Comparison of ENCODE assay signal across 19 cellular contexts in the genomic region with DNA sequence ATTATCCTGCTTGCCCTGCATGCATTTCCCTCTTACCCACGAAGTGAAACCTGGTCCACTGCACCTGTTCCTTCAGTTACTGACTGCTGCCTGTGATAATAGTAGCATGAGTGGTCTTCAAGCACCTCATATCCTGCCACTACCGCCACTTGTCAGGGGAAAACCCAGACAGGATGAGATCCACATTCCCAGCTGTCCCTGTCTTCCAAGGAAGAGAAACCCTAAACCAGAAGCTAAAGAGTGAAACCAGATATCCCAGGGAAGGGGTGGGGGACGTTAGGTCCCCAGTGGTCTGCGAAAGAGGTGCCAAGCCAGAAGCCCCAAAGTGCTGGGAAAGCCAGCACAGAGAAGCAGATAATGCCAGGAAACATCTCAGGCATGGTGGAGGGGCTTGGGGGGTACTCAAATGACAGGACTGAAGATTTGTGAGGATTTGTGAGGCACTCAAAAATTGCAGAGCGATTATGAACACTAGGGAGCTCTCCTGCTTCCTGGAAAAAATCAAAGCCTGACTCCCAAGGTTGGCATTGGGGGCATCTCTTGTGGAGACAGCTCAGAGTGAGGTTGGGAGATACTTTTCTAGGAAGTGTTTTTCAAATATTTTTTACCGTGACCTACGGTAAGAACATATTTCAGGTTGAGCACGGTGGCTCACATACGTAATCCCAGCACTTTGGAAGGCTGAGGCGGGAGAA.
DNase-seq lines count a peak whose midpoint lies in the region; ATAC-seq and TF ChIP-seq lines count a peak whose summit lies in the region.
"Had no signal": no experiment of that assay in that cellular context is flagged by ENCODE, and none has a peak within 500 bp of the region (broad histone marks: within the 10 kb centered on the region; RNA-seq: fewer than 3 reads in every experiment).

No MANE protein-coding gene starts in this region.

- H3K79me2 ChIP-seq in SK-N-SH (ENCODE audit: insufficient read depth) = no peaks in the 10 kb centered on the region; the same call in 1 of the 2 replicates

- H3K27ac ChIP-seq in SK-N-SH (ENCODE audit: low read depth in 2 of 2, low read length in 1 of 2) = no peak overlapping the region
- H3K27ac ChIP-seq: ascending aorta, pancreas had no signal

- no peak overlapping the region for H3K4me2 ChIP-seq in SK-N-SH

- H3K27ac Mint-ChIP-seq in glutamatergic neuron (ENCODE audit: unreplicated experiment) = no peak overlapping the region
- H3K27ac Mint-ChIP-seq: stimulated activated naive B cell treated with anti-CD40 and anti-IgM and Interleukin-4, amounts not matched to agents 10 μg/mL and 1 μg/mL and 100 μg/mL, for 72 hours had no signal

- no peaks in the 10 kb centered on the region for H3K9me3 ChIP-seq in SK-N-SH
- H3K9me3 ChIP-seq: ascending aorta, pancreas had no signal

- H3K27me3 Mint-ChIP-seq in glutamatergic neuron (ENCODE audit: unreplicated experiment) = no peaks in the 10 kb centered on the region

- H3K4me1 Mint-ChIP-seq in glutamatergic neuron (ENCODE audit: low read depth, unreplicated experiment) = peaks cover 26% of the 10 kb centered on the region

- no peak overlapping the region for H3K4me3 ChIP-seq in SK-N-SH (ENCODE audit: low read depth in 2 of 2, low read length in 1 of 2)
- H3K4me3 ChIP-seq: ascending aorta, pancreas had no signal

- no peaks in the 10 kb centered on the region for H3K36me3 ChIP-seq in SK-N-SH (replicated peaks in 1 of 2; ENCODE audit: control insufficient read depth in 1 of 2, insufficient read depth in 2 of 2, low read length in 1 of 2)
- H3K36me3 ChIP-seq: ascending aorta, pancreas had no signal

- no peak overlapping the region for H3K9ac ChIP-seq in SK-N-SH

- H3K9me3 Mint-ChIP-seq in glutamatergic neuron (ENCODE audit: unreplicated experiment) = no peaks in the 10 kb centered on the region
- H3K9me3 Mint-ChIP-seq: stimulated activated naive B cell treated with anti-CD40 and anti-IgM and Interleukin-4, amounts not matched to agents 10 μg/mL and 1 μg/mL and 100 μg/mL, for 72 hours had no signal

- TF ChIP-seq CTCF in glutamatergic neuron (IDR thresholded peaks at IDR 0.05; ENCODE audit: partially characterized antibody, unreplicated experiment) (no peak), SK-N-SH (IDR thresholded peaks at IDR 0.05) (no peak)

- no peaks in the 10 kb centered on the region for H3K9me2 ChIP-seq in SK-N-SH

- CTCF ChIA-PET in SK-N-SH (lab: Yijun Ruan, JAX) = interaction anchor here (0.7 kb wide), 1 partner anchor 11 kb away, joined by 3 read pairs; no protein-coding TSS in a partner anchor

- no peaks in the 10 kb centered on the region for H4K20me1 ChIP-seq in SK-N-SH (ENCODE audit: insufficient read depth)

- no peak for TF ChIP-seq RAD21 in SK-N-SH (IDR thresholded peaks at IDR 0.05; ENCODE audit: low read length)

- H3F3A ChIP-seq in SK-N-SH (replicated peaks; ENCODE audit: insufficient read depth) = no peaks in the 10 kb centered on the region

- peaks cover 5% of the 10 kb centered on the region for H3K36me3 Mint-ChIP-seq in glutamatergic neuron (ENCODE audit: unreplicated experiment)
- H3K36me3 Mint-ChIP-seq: stimulated activated naive B cell treated with anti-CD40 and anti-IgM and Interleukin-4, amounts not matched to agents 10 μg/mL and 1 μg/mL and 100 μg/mL, for 72 hours had no signal

- ATAC-seq in GM21529 (IDR thresholded peaks at IDR 0.05; ENCODE audit: unreplicated experiment) = no peak
- ATAC-seq: HepG2; left cardiac atrium; pancreas; Right ventricle myocardium inferior; stimulated activated naive B cell treated with anti-CD40 and anti-IgM and Interleukin-4, amounts not matched to agents 10 μg/mL and 1 μg/mL and 100 μg/mL, for 72 hours had no signal

- no peak for TF ChIP-seq EP300 in SK-N-SH (IDR thresholded peaks at IDR 0.05; ENCODE audit: borderline replicate concordance in 1 of 2, low read depth in 1 of 2, low read length in 1 of 2)

- WGBS in SK-N-SH (ENCODE audit: low lambda C conversion rate) = 70% methylated on average over 10 of the region's 10 CpGs

- peak overlapping the region; percentile 48 for H3K4me3 Mint-ChIP-seq in glutamatergic neuron (ENCODE audit: unreplicated experiment)
- H3K4me3 Mint-ChIP-seq: stimulated activated naive B cell treated with anti-CD40 and anti-IgM and Interleukin-4, amounts not matched to agents 10 μg/mL and 1 μg/mL and 100 μg/mL, for 72 hours had no signal

- H2AFZ ChIP-seq in SK-N-SH (ENCODE audit: low read depth) = no peak overlapping the region

- DNase-seq in NCI-H146 (lab: John Stamatoyannopoulos, UW) = peak; percentile 3
- no peak for DNase-seq in NCI-H146 treated with DMSO at 0.1 percent for 48 hours (lab: John Stamatoyannopoulos, UW; ENCODE audit: unreplicated experiment)
- peak; percentile 47 for DNase-seq in NCI-H2196 treated with DMSO at 0.1 percent for 48 hours (lab: John Stamatoyannopoulos, UW; ENCODE audit: unreplicated experiment)
- DNase-seq in glutamatergic neuron = no peak
- DNase-seq in activated CD8-positive, alpha-beta memory T cell treated with anti-CD3 and anti-CD28 coated beads for 24 hours = no peak
- DNase-seq in SK-N-SH = no peak
- DNase-seq in activated CD4-positive, alpha-beta T cell treated with anti-CD3 and anti-CD28 coated beads, Interleukin-2, amount 50 U/mL, for 1 hour = no peak
- DNase-seq: activated CD4-positive, alpha-beta T cell treated with anti-CD3 and anti-CD28 coated beads for 1 hour; activated CD8-positive, alpha-beta memory T cell treated with anti-CD3 and anti-CD28 coated beads, Interleukin-2, amount 50 U/mL, for 4 hours; activated naive CD4-positive, alpha-beta T cell treated with Interleukin-2 at 50 U/mL for 16 hours; left cardiac atrium; MM.1S; pancreas; stimulated activated naive B cell treated with anti-CD40 and anti-IgM and Interleukin-4, amounts not matched to agents 10 μg/mL and 1 μg/mL and 100 μg/mL, for 72 hours; trophoblast cell had no signal

- POLR2A ChIA-PET in SK-N-SH (lab: Yijun Ruan, JAX) = no interaction called here

- H3K4me1 ChIP-seq in SK-N-SH (ENCODE audit: control insufficient read depth in 1 of 2, insufficient read depth in 2 of 2, low read depth in 1 of 2, low read length in 1 of 2) = no peaks in the 10 kb centered on the region; a peak in 1 of 4 replicates
- H3K4me1 ChIP-seq: ascending aorta, pancreas had no signal

- no peaks in the 10 kb centered on the region for H3K27me3 ChIP-seq in SK-N-SH (ENCODE audit: insufficient read depth)
- H3K27me3 ChIP-seq: ascending aorta, pancreas had no signal

TF ChIP-seq in SK-N-SH, 30 proteins besides CTCF, POLR2A, EP300 and RAD21:
- TF ChIP-seq SIN3A (IDR thresholded peaks at IDR 0.05; ENCODE audit: borderline replicate concordance, low read depth, low read length) = no peak
- no peak for TF ChIP-seq TEAD4 (IDR thresholded peaks at IDR 0.05; ENCODE audit: borderline replicate concordance, insufficient read depth)
- TF ChIP-seq TAF1 (IDR thresholded peaks at IDR 0.05; ENCODE audit: borderline replicate concordance, low read depth, low read length) = no peak
- TF ChIP-seq ELF1 (IDR thresholded peaks at IDR 0.05) = no peak
- TF ChIP-seq CHD2 (IDR thresholded peaks at IDR 0.05; ENCODE audit: low read length, partially characterized antibody) = no peak
- TF ChIP-seq NRF1 (IDR thresholded peaks at IDR 0.05; ENCODE audit: low read depth, low read length) = no peak
- no peak for TF ChIP-seq GATA2 (CRISPR knock-in tag; IDR thresholded peaks at IDR 0.05)
- no peak for TF ChIP-seq RFX5 (IDR thresholded peaks at IDR 0.05; ENCODE audit: low read length)
- no peak for TF ChIP-seq JUND (IDR thresholded peaks at IDR 0.05)
- no peak for TF ChIP-seq ZBTB33 (IDR thresholded peaks at IDR 0.05; ENCODE audit: borderline replicate concordance, low read depth)
- no peak for TF ChIP-seq POLR2AphosphoS5 (IDR thresholded peaks at IDR 0.05; ENCODE audit: low read depth, low read length)
- no peak for TF ChIP-seq SMC3 (IDR thresholded peaks at IDR 0.05; ENCODE audit: low read depth, low read length)

Comparison
In these comparisons a context has a peak if more than half of its experiments do, and no peak if none do; other contexts are left out.
1. DNase-seq: peak in NCI-H146 (single experiment) and NCI-H2196 treated with DMSO at 0.1 percent for 48 hours (single experiment); none in NCI-H146 treated with DMSO at 0.1 percent for 48 hours (single experiment), glutamatergic neuron (single experiment), activated CD8-positive, alpha-beta memory T cell treated with anti-CD3 and anti-CD28 coated beads for 24 hours (single experiment), SK-N-SH (single experiment) and activated CD4-positive, alpha-beta T cell treated with anti-CD3 and anti-CD28 coated beads, Interleukin-2, amount 50 U/mL, for 1 hour (single experiment).